Comparison of ENCODE assay signal across 3 cellular contexts in the genomic region with DNA sequence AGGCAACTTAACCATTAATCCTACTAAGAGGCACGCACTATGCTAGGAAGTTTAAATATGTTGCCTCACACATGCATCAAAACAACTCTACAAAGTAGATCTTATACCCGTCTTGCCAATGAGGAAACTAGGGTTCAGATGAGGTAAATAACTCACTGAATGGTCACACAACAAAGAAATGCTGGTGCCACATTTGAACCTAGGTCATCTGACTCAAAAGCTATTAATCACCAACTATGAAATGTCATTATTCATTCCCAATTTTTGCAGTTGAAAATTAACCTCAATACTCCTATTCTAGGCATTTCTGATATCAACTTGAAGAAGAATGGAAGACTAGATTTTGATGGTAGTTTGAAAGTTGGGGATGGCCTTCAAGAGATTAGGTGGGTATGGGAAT.
TF ChIP-seq lines count a peak whose summit lies in the region.

No MANE protein-coding gene starts in this region.

TF ChIP-seq in SK-N-SH, 30 proteins besides CTCF, POLR2A, EP300 and RAD21:
- TF ChIP-seq NRF1 (IDR thresholded peaks at IDR 0.05; ENCODE audit: low read depth, low read length) (no peak), TCF12 (IDR thresholded peaks at IDR 0.05) (no peak), YY1 (IDR thresholded peaks at IDR 0.05; ENCODE audit: low read depth) (no peak), CHD2 (IDR thresholded peaks at IDR 0.05; ENCODE audit: low read length, partially characterized antibody) (no peak), JUND (IDR thresholded peaks at IDR 0.05) (no peak), ZBTB33 (IDR thresholded peaks at IDR 0.05; ENCODE audit: borderline replicate concordance, low read depth) (no peak), RCOR1 (IDR thresholded peaks at IDR 0.05; ENCODE audit: low read length) (no peak), FOSL2 (IDR thresholded peaks at IDR 0.05; ENCODE audit: borderline replicate concordance, low read depth) (no peak), SIN3A (IDR thresholded peaks at IDR 0.05; ENCODE audit: borderline replicate concordance, low read depth, low read length) (no peak), GABPA (IDR thresholded peaks at IDR 0.05; ENCODE audit: low read depth) (no peak), TAF1 (IDR thresholded peaks at IDR 0.05; ENCODE audit: borderline replicate concordance, low read depth, low read length) (no peak), SMC3 (IDR thresholded peaks at IDR 0.05; ENCODE audit: low read depth, low read length) (no peak), RFX5 (IDR thresholded peaks at IDR 0.05; ENCODE audit: low read length) (no peak), IRF3 (IDR thresholded peaks at IDR 0.05; ENCODE audit: low read depth, low read length) (no peak), POLR2AphosphoS5 (IDR thresholded peaks at IDR 0.05; ENCODE audit: low read depth, low read length) (no peak), FOXM1 (IDR thresholded peaks at IDR 0.05; ENCODE audit: low read depth) (no peak), NFIC (IDR thresholded peaks at IDR 0.05; ENCODE audit: borderline replicate concordance) (no peak)
TF ChIP-seq in SK-N-SH: peak in this region for 0.

TF ChIP-seq in SK-N-SH treated with all-trans-retinoic acid at 6 μM for 48 hours, 23 proteins besides CTCF, POLR2A, EP300 and RAD21:
- TF ChIP-seq PATZ1 (CRISPR knock-in tag; IDR thresholded peaks at IDR 0.05; ENCODE audit: borderline replicate concordance) (no peak), ZFP3 (CRISPR knock-in tag; IDR thresholded peaks at IDR 0.05) (no peak), ARNTL (CRISPR knock-in tag; IDR thresholded peaks at IDR 0.05; ENCODE audit: borderline replicate concordance, low read depth) (no peak), ZNF565 (CRISPR knock-in tag; conservative IDR thresholded peaks at IDR 0.05; ENCODE audit: low read depth) (no peak), CSDC2 (CRISPR knock-in tag; IDR thresholded peaks at IDR 0.05) (no peak), ZFP30 (CRISPR knock-in tag; IDR thresholded peaks at IDR 0.05) (no peak), ZNF70 (CRISPR knock-in tag; IDR thresholded peaks at IDR 0.05) (no peak), OSR1 (CRISPR knock-in tag; IDR thresholded peaks at IDR 0.05) (no peak), BACH2 (CRISPR knock-in tag; IDR thresholded peaks at IDR 0.05; ENCODE audit: borderline replicate concordance) (no peak), CREB5 (CRISPR knock-in tag; IDR thresholded peaks at IDR 0.05; ENCODE audit: low read depth) (no peak), ISL1 (CRISPR knock-in tag; IDR thresholded peaks at IDR 0.05) (no peak), SNAI2 (CRISPR knock-in tag; IDR thresholded peaks at IDR 0.05) (no peak), ZNF8 (CRISPR knock-in tag; IDR thresholded peaks at IDR 0.05) (no peak), TCF4 (CRISPR knock-in tag; IDR thresholded peaks at IDR 0.05; ENCODE audit: borderline replicate concordance) (no peak), PPARA (CRISPR knock-in tag; IDR thresholded peaks at IDR 0.05; ENCODE audit: borderline replicate concordance) (no peak)
TF ChIP-seq in SK-N-SH treated with all-trans-retinoic acid at 6 μM for 48 hours: peak in this region for 0.

TF ChIP-seq in K562, 482 proteins besides CTCF, POLR2A, EP300 and RAD21:
- peak; percentile 56 for TF ChIP-seq MEIS2 (IDR thresholded peaks at IDR 0.05; ENCODE audit: partially characterized antibody)
- no peak for TF ChIP-seq NFIX (CRISPR knock-in tag; IDR thresholded peaks at IDR 0.05; ENCODE audit: low read depth)
- TF ChIP-seq POLR3A (IDR thresholded peaks at IDR 0.05; ENCODE audit: borderline replicate concordance, extremely low read depth, insufficient read depth, insufficient read length) = no peak
- TF ChIP-seq PHTF2 (CRISPR knock-in tag; IDR thresholded peaks at IDR 0.05) = no peak
- TF ChIP-seq GTF3C2 (IDR thresholded peaks at IDR 0.05; ENCODE audit: borderline replicate concordance, extremely low read depth, insufficient read length) = no peak
- TF ChIP-seq NEUROD1 (IDR thresholded peaks at IDR 0.05; ENCODE audit: borderline replicate concordance, low read depth, low read length, partially characterized antibody) = no peak
- TF ChIP-seq ZKSCAN8 (CRISPR knock-in tag; IDR thresholded peaks at IDR 0.05) = no peak
- TF ChIP-seq ETV1 (tag; conservative IDR thresholded peaks at IDR 0.05; ENCODE audit: low read depth) = no peak
- no peak for TF ChIP-seq PBX2 (CRISPR knock-in tag; IDR thresholded peaks at IDR 0.05; ENCODE audit: low read depth)
- TF ChIP-seq PBX2 (tag; conservative IDR thresholded peaks at IDR 0.05; ENCODE audit: low read depth) = peak; percentile 50; the same call in 1 of the 2 replicates
- no peak for TF ChIP-seq SMC3 (conservative IDR thresholded peaks at IDR 0.05; ENCODE audit: insufficient read depth, low read depth, low read length)
